Comparison of ENCODE assay signal across 8 cellular contexts in genomic region chrX:85004255-85004654, GRCh38. TPM values are rescaled to one million over a fixed set of nuclear protein-coding genes. Genes with fewer than 3 reads are reported as not detected.
DNase-seq lines count a peak whose midpoint lies in the region; ATAC-seq, FAIRE-seq and TF ChIP-seq lines count a peak whose summit lies in the region.

No MANE protein-coding gene starts in this region.

- H3K4me2 ChIP-seq in fibroblast of lung (ENCODE audit: extremely low read depth, insufficient read depth, low read length): peak overlapping the region; percentile 66

- H3K4me1 ChIP-seq in fibroblast of lung (ENCODE audit: control insufficient read depth, extremely low read depth, insufficient read depth, low read length) (no peaks in the 10 kb centered on the region), pancreas (peaks cover 0 to 6% (median 0%) of the 10 kb centered on the region in 3 donors)

- 2 to 36% methylated on average over 11 of the region's 11 CpGs for WGBS in pancreas, 2 donors

- H3K4me3 ChIP-seq in AG09309 (ENCODE audit: control insufficient read depth, low read depth, low read length): peak overlapping the region; percentile 72
- H3K4me3 ChIP-seq in SK-N-MC: peak overlapping the region; percentile 84
- H3K4me3 ChIP-seq in fibroblast of lung (replicated peaks in 1 of 4; ENCODE audit: control extremely low read depth in 1 of 4, insufficient read depth in 1 of 4, low read depth in 3 of 4, low read length in 4 of 4): peak overlapping the region; percentile 53 to 97 (median 74)
- peak overlapping the region; percentile 19 to 54 (median 42) for H3K4me3 ChIP-seq in pancreas

- H3K27ac ChIP-seq in SK-N-MC (0 out of 2 replicates have a peak overlapping the region, but pooled peaks have one; percentile 42), fibroblast of lung (ENCODE audit: insufficient read depth, low read length) (peak overlapping the region; percentile 59), pancreas (peak overlapping the region; percentile 14 to 68 (median 66))

- peak; percentile 1 for ATAC-seq in GM21786 (IDR thresholded peaks at IDR 0.05; ENCODE audit: unreplicated experiment)
- ATAC-seq in pancreas: peak; percentile 28 to 53 (median 40)

- no peaks in the 10 kb centered on the region for H3K36me3 ChIP-seq in SK-N-MC (ENCODE audit: insufficient read depth, low read length)
- H3K36me3 ChIP-seq in fibroblast of lung (ENCODE audit: control insufficient read depth, insufficient read depth, low read length): no peaks in the 10 kb centered on the region
- H3K36me3 ChIP-seq in pancreas: no peaks in the 10 kb centered on the region

- DNase-seq in AG09309 (ENCODE audit: low read depth) (no peak), SK-N-MC (ENCODE audit: low read depth, low spot score) (no peak), fibroblast of lung (ENCODE audit: low read depth in 2 of 2) (peak; percentile 12 to 39), pancreas (no peak), RPMI8226 (no peak), Ammon's horn (ENCODE audit: low spot score) (no peak), NCI-H2029 treated with DMSO at 0.1 percent for 48 hours (lab: John Stamatoyannopoulos, UW) (no peak)

- H3K79me2 ChIP-seq in fibroblast of lung (ENCODE audit: control insufficient read depth, insufficient read depth, low read length): no peaks in the 10 kb centered on the region

- H3K27me3 ChIP-seq in fibroblast of lung (ENCODE audit: control insufficient read depth, insufficient read depth, low read length) (no peaks in the 10 kb centered on the region), pancreas (peaks cover 0 to 7% (median 2%) of the 10 kb centered on the region in 4 donors)

- no peak for FAIRE-seq in pancreas (lab: Jason Lieb, UNC)

- TF ChIP-seq CTCF in AG09309 (IDR thresholded peaks at IDR 0.05; ENCODE audit: control insufficient read depth, insufficient read depth, low read depth, low read length, missing control alignments): no peak
- no peak for TF ChIP-seq CTCF in fibroblast of lung (conservative IDR thresholded peaks at IDR 0.05 in 1 of 2, IDR thresholded peaks at IDR 0.05 in 1 of 2; ENCODE audit: low read depth in 1 of 2, low read length in 2 of 2)
- no peak for TF ChIP-seq CTCF in pancreas (IDR thresholded peaks at IDR 0.05)

- H3K9ac ChIP-seq in SK-N-MC (ENCODE audit: insufficient read length) (peak overlapping the region; percentile 92), fibroblast of lung (ENCODE audit: insufficient read depth, low read length) (peak overlapping the region; percentile 69)

- H2AFZ ChIP-seq in fibroblast of lung (ENCODE audit: low read length): peak overlapping the region; percentile 30

- intact Hi-C loops in pancreas (cut with DNase I): no loop called here

- H4K20me1 ChIP-seq in fibroblast of lung (ENCODE audit: control insufficient read depth, extremely low read depth, insufficient read depth, low read length): no peaks in the 10 kb centered on the region

- H3K9me3 ChIP-seq in SK-N-MC (ENCODE audit: low read depth, low read length) (no peaks in the 10 kb centered on the region), fibroblast of lung (ENCODE audit: control insufficient read depth, insufficient read depth, low read depth, low read length) (no peaks in the 10 kb centered on the region), pancreas (no peaks in the 10 kb centered on the region)

RNA-seq across cellular contexts. Expression of gene APOOL, which starts 0.6 kb away (rescaled TPM):
- total RNA-seq in fibroblast of lung: 6.4 and 11.6 TPM in 2 replicates
- 5.8 and 5.9 TPM in 2 replicates for polyA plus RNA-seq in fibroblast of lung
- polyA plus RNA-seq in fibroblast of lung (2012): 10.2 and 11.2 TPM in 2 replicates
- 6.5 and 7.8 TPM in 2 replicates for polyA minus RNA-seq in fibroblast of lung (ENCODE audit: low replicate concordance)
- total RNA-seq in pancreas: 10 to 100 TPM in 4 of 6 donors, 1 to 10 TPM in 2; 6.9 to 13.7 (median 10.9) TPM
- polyA plus RNA-seq in pancreas: 1 to 10 TPM; 2.7 to 3.4 TPM

Comparison
In these comparisons a context has a peak if more than half of its experiments do, and no peak if none do; other contexts are left out.
1. DNase-seq: peak in fibroblast of lung (2 of 2); none in AG09309 (single experiment), SK-N-MC (single experiment), pancreas (0 of 6), RPMI8226 (single experiment), Ammon's horn (single experiment) and NCI-H2029 treated with DMSO at 0.1 percent for 48 hours (single experiment).
2. Peak in every context shown above with its lines, with median percentiles within 50 percentile points of each other: H3K4me3 ChIP-seq and H3K27ac ChIP-seq.